Comparison of ENCODE assay signal across 9 cellular contexts in the genomic region with DNA sequence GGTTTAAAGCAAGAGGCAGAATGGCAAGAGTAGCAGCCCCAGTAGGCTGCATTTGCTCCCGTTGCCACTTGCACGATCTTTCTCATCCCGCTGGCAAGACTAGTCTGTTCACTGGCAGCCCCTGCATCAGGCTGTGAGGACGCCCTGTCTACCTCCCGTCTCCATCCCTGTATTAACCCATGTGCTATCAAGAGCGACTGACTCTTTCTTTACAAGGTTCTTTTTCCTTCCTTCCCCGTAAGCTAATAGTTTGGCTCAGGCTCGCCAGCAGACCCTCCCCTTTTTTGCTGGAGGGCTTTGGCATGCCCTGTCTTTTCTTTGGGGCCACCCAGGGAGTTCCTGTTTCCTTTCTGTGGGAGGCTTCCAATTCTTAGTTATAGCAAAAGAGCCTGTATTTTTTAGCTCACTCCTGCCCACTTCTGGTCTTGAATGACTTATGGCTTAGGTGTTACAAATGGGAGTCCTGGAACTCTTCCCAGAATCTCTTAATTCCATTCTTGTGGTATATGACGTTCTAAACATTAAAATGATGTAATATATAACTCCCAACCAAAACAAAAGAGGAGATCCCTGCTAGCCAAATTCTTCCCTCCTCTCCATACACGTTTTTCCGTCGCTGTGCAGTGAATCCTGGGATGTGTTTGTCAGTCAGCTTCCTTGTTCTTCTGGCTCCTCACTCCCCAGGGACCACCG.
DNase-seq lines count a peak whose midpoint lies in the region; ATAC-seq and TF ChIP-seq lines count a peak whose summit lies in the region.
"Had no signal": no experiment of that assay in that cellular context is flagged by ENCODE, and none has a peak within 500 bp of the region (broad histone marks: within the 10 kb centered on the region; RNA-seq: fewer than 3 reads in every experiment).

No MANE protein-coding gene starts in this region.

- no peaks in the 10 kb centered on the region for H3K36me3 ChIP-seq in BE2C
- H3K36me3 ChIP-seq: right lobe of liver had no signal

- H3K27me3 ChIP-seq in BE2C = no peaks in the 10 kb centered on the region
- H3K27me3 ChIP-seq: right lobe of liver had no signal

- peak; percentile 89 for DNase-seq in BE2C
- DNase-seq in HT1080 (ENCODE audit: low read depth) = peak; percentile 80
- peak; percentile 36 for DNase-seq in T1000 (lab: John Stamatoyannopoulos, UW)
- peak; percentile 99 for DNase-seq in fibroblast of peridontal ligament (ENCODE audit: extremely low read depth)
- DNase-seq in sciatic nerve (ENCODE audit: low spot score) = no peak
- no peak for DNase-seq in occipital lobe (lab: John Stamatoyannopoulos, UW)
- no peak for DNase-seq in activated CD4-positive, alpha-beta T cell treated with anti-CD3 and anti-CD28 coated beads for 1 hour

- no peaks in the 10 kb centered on the region for H3K9me3 ChIP-seq in BE2C
- H3K9me3 ChIP-seq: right lobe of liver had no signal

- TF ChIP-seq CTCF in BE2C (IDR thresholded peaks at IDR 0.05; ENCODE audit: low read depth, low read length) = peak; percentile 65

- intact Hi-C loops in sciatic nerve (cut with DNase I) = no loop called here

- ATAC-seq in sciatic nerve (peak; percentile 19), HG02981 (IDR thresholded peaks at IDR 0.05; ENCODE audit: unreplicated experiment) (no peak)
- ATAC-seq: right lobe of liver had no signal

- peaks cover 24% of the 10 kb centered on the region for H3K4me1 ChIP-seq in BE2C

- H3K4me3 ChIP-seq in BE2C (ENCODE audit: low read depth, low read length) = peak overlapping the region; percentile 57
- H3K4me3 ChIP-seq: right lobe of liver had no signal

Comparison
In these comparisons a context has a peak if more than half of its experiments do, and no peak if none do; other contexts are left out.
1. DNase-seq: peak in BE2C (single experiment), HT1080 (single experiment), T1000 (single experiment) and fibroblast of peridontal ligament (single experiment); none in sciatic nerve (single experiment), occipital lobe (single experiment) and activated CD4-positive, alpha-beta T cell treated with anti-CD3 and anti-CD28 coated beads for 1 hour (single experiment).